Comparison of ENCODE assay signal across 11 cellular contexts in the genomic region with DNA sequence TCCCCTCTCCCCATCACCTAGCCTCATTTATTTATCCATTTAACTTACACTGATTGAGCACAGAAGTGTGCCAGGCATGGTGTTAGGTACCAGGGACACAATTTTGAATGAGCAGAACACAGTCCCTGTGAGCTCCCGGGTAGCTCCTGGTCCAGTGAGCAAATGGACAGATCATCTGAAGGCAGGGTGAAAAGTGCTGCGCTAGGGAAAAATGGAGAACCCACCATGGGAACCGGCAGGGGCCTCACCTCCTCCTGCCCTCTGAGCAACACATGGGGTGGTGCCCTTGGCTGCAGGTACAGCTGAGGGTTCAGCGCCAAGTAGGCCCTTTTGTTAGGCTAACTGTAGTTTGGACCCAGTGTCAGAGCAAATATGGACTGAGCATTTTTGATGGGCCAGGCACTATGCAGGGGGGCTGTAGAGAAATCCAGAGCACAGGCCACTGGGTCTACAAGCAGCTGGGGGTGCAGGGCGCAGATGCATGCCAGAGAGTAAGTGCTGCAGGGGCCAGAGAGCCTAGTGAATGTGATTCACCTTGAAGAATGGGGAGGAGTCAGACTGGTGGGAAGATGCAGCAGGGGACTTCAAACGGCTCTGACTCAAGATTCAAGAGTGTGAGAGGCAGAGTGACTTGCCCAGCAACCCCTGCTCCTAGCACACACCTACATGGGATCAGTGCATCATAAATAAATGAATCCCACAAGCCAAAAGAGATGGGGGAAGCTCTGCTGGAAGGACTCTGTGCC. TPM values are rescaled to one million over a fixed set of nuclear protein-coding genes. Genes with fewer than 3 reads are reported as not detected.
DNase-seq lines count a peak whose midpoint lies in the region; ATAC-seq and TF ChIP-seq lines count a peak whose summit lies in the region.
"Had no signal": no experiment of that assay in that cellular context is flagged by ENCODE, and none has a peak within 500 bp of the region (broad histone marks: within the 10 kb centered on the region; RNA-seq: fewer than 3 reads in every experiment).

No MANE protein-coding gene starts in this region.

- TF ChIP-seq CTCF in brain microvascular endothelial cell (IDR thresholded peaks at IDR 0.05; ENCODE audit: low read depth, low read length, missing control alignments), result no peak

- H4K8ac ChIP-seq in mesendoderm (ENCODE audit: low read depth, low read length), result no peak overlapping the region

- no peak overlapping the region for H2AK5ac ChIP-seq in mesendoderm (ENCODE audit: low read length)

- H2BK120ac ChIP-seq in mesendoderm (ENCODE audit: low read depth, low read length), result no peak overlapping the region

- no peak overlapping the region for H3K4ac ChIP-seq in mesendoderm (ENCODE audit: low read depth, low read length)

- H3K79me2 ChIP-seq in mesendoderm (ENCODE audit: control insufficient read depth, insufficient read depth, low read length), result no peaks in the 10 kb centered on the region

- peaks cover 10% of the 10 kb centered on the region for H3K36me3 ChIP-seq in brain microvascular endothelial cell (replicated peaks)
- no peaks in the 10 kb centered on the region for H3K36me3 ChIP-seq in mesendoderm (ENCODE audit: control insufficient read depth, insufficient read depth, low read length)

- no peak overlapping the region for H2BK5ac ChIP-seq in mesendoderm (ENCODE audit: low read length)

- no peak overlapping the region for H3K4me3 ChIP-seq in brain microvascular endothelial cell (ENCODE audit: low read depth, low read length)
- no peak overlapping the region for H3K4me3 ChIP-seq in mesendoderm (ENCODE audit: low read length)

- H4K5ac ChIP-seq in mesendoderm (ENCODE audit: low read length), result no peak overlapping the region

- H3K18ac ChIP-seq in mesendoderm (ENCODE audit: low read length), result no peak overlapping the region

- no peaks in the 10 kb centered on the region for H3K79me1 ChIP-seq in mesendoderm (ENCODE audit: low read length)

- WGBS in mesendoderm (ENCODE audit: extremely low coverage, insufficient coverage, low lambda C conversion rate), result no CpG with 5 or more reads among the region's 6 CpGs

- ATAC-seq in HG03571 (IDR thresholded peaks at IDR 0.05; ENCODE audit: unreplicated experiment), result no peak
- ATAC-seq in HG02763 (IDR thresholded peaks at IDR 0.05; ENCODE audit: unreplicated experiment), result no peak

- DNase-seq in A172 (ENCODE audit: low spot score), result peak; percentile 77
- peak; percentile 74 for DNase-seq in HK-2 (ENCODE audit: unreplicated experiment)
- peak; percentile 70 for DNase-seq in brain microvascular endothelial cell
- peak; percentile 66 for DNase-seq in mesendoderm
- no peak for DNase-seq in stimulated activated naive CD4-positive, alpha-beta T cell (lab: John Stamatoyannopoulos, UW)
- DNase-seq in NCI-H524 (lab: John Stamatoyannopoulos, UW), result no peak
- DNase-seq: COR-L47, head of caudate nucleus, NCI-H1436 treated with DMSO at 0.1 percent for 48 hours had no signal

- no peaks in the 10 kb centered on the region for H3K4me1 ChIP-seq in mesendoderm (ENCODE audit: control insufficient read depth, low read depth, low read length)

- H2BK15ac ChIP-seq in mesendoderm (replicated peaks; ENCODE audit: low read depth), result no peak overlapping the region

- H3K23ac ChIP-seq in mesendoderm (ENCODE audit: low read length), result no peak overlapping the region

- H3K4me2 ChIP-seq in mesendoderm (ENCODE audit: low read length), result no peak overlapping the region

- H3K27ac ChIP-seq in brain microvascular endothelial cell (no peak overlapping the region), mesendoderm (ENCODE audit: low read depth, low read length) (no peak overlapping the region)

- H3K27me3 ChIP-seq in brain microvascular endothelial cell (replicated peaks) (no peaks in the 10 kb centered on the region), mesendoderm (ENCODE audit: insufficient read depth, low read length, poor library complexity) (no peaks in the 10 kb centered on the region)

- H3K9ac ChIP-seq in mesendoderm (ENCODE audit: low read length), result no peak overlapping the region

- in situ Hi-C loops in brain microvascular endothelial cell (cut with HindIII; ENCODE audit: low pct_ligation_motif_present, low sequenced_read_pairs), result no loop called here

- H3K56ac ChIP-seq in mesendoderm (ENCODE audit: low read length), result no peak overlapping the region

RNA-seq across cellular contexts. Expression of a gene that starts 28.2 kb away (rescaled TPM):
- 5.7 and 5.8 TPM in 2 replicates for total RNA-seq in A172 (2014; rRNA removed; shearing (Covaris generic))
- polyA plus RNA-seq in mesendoderm (2013, experiment 1 of 2), result 0.13 TPM
- 0.13 TPM for polyA plus RNA-seq in mesendoderm (2013, experiment 2 of 2)

Comparison
In these comparisons a context has a peak if more than half of its experiments do, and no peak if none do; other contexts are left out.
1. DNase-seq: peak in A172 (single experiment), HK-2 (single experiment), brain microvascular endothelial cell (single experiment) and mesendoderm (single experiment); none in stimulated activated naive CD4-positive, alpha-beta T cell (0 of 6) and NCI-H524 (0 of 2).